Comparison of ENCODE assay signal across 2 cellular contexts in the genomic region with DNA sequence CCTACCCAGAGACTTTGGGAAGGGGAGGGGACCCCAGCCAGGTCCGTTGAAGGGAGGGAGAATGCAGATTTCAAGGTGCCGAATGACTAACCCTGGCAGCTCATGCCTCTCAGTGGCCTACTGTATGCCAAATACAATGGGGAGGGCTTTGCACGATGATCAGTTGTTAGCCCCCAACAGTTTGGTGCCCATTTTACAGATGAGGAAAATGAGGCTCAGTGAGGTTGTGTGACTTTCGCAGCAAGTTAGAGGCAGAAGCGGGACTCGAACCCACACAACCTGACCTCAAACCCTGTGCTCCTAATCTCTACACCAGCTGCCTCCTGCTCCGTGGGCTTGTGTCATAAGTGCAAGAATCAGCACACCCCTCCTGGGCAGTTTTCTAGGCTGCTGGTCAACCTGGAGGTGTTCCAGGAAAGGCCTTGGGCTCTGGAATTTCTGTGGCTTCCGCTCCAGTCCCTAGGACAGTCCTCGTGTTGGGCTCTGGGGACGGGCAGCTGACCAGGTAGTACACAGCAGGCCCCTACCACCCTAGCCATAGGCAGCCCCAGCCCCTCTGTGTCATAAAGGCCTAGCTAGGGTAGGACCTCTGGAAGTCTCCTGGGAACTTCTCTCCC.
TF ChIP-seq lines count a peak whose summit lies in the region.

No MANE protein-coding gene starts in this region.

TF ChIP-seq in GM23338, 12 proteins besides CTCF, POLR2A, EP300 and RAD21 (continues in another document):
- TF ChIP-seq EZH2 (IDR thresholded peaks at IDR 0.05; ENCODE audit: low read depth, unreplicated experiment) (no peak), EZH2phosphoT487 (IDR thresholded peaks at IDR 0.05; ENCODE audit: unreplicated experiment) (no peak), JUNB (IDR thresholded peaks at IDR 0.05; ENCODE audit: unreplicated experiment) (no peak), ZNF114 (CRISPR knock-in tag; IDR thresholded peaks at IDR 0.05) (no peak), STAT1 (IDR thresholded peaks at IDR 0.05; ENCODE audit: unreplicated experiment) (no peak), NANOG (IDR thresholded peaks at IDR 0.05; ENCODE audit: borderline replicate concordance) (no peak), CREB1 (CRISPR knock-in tag; IDR thresholded peaks at IDR 0.05; ENCODE audit: low read depth) (no peak), ZNF331 (CRISPR knock-in tag; IDR thresholded peaks at IDR 0.05; ENCODE audit: low read depth) (no peak)
- TF ChIP-seq, protein P1, sequence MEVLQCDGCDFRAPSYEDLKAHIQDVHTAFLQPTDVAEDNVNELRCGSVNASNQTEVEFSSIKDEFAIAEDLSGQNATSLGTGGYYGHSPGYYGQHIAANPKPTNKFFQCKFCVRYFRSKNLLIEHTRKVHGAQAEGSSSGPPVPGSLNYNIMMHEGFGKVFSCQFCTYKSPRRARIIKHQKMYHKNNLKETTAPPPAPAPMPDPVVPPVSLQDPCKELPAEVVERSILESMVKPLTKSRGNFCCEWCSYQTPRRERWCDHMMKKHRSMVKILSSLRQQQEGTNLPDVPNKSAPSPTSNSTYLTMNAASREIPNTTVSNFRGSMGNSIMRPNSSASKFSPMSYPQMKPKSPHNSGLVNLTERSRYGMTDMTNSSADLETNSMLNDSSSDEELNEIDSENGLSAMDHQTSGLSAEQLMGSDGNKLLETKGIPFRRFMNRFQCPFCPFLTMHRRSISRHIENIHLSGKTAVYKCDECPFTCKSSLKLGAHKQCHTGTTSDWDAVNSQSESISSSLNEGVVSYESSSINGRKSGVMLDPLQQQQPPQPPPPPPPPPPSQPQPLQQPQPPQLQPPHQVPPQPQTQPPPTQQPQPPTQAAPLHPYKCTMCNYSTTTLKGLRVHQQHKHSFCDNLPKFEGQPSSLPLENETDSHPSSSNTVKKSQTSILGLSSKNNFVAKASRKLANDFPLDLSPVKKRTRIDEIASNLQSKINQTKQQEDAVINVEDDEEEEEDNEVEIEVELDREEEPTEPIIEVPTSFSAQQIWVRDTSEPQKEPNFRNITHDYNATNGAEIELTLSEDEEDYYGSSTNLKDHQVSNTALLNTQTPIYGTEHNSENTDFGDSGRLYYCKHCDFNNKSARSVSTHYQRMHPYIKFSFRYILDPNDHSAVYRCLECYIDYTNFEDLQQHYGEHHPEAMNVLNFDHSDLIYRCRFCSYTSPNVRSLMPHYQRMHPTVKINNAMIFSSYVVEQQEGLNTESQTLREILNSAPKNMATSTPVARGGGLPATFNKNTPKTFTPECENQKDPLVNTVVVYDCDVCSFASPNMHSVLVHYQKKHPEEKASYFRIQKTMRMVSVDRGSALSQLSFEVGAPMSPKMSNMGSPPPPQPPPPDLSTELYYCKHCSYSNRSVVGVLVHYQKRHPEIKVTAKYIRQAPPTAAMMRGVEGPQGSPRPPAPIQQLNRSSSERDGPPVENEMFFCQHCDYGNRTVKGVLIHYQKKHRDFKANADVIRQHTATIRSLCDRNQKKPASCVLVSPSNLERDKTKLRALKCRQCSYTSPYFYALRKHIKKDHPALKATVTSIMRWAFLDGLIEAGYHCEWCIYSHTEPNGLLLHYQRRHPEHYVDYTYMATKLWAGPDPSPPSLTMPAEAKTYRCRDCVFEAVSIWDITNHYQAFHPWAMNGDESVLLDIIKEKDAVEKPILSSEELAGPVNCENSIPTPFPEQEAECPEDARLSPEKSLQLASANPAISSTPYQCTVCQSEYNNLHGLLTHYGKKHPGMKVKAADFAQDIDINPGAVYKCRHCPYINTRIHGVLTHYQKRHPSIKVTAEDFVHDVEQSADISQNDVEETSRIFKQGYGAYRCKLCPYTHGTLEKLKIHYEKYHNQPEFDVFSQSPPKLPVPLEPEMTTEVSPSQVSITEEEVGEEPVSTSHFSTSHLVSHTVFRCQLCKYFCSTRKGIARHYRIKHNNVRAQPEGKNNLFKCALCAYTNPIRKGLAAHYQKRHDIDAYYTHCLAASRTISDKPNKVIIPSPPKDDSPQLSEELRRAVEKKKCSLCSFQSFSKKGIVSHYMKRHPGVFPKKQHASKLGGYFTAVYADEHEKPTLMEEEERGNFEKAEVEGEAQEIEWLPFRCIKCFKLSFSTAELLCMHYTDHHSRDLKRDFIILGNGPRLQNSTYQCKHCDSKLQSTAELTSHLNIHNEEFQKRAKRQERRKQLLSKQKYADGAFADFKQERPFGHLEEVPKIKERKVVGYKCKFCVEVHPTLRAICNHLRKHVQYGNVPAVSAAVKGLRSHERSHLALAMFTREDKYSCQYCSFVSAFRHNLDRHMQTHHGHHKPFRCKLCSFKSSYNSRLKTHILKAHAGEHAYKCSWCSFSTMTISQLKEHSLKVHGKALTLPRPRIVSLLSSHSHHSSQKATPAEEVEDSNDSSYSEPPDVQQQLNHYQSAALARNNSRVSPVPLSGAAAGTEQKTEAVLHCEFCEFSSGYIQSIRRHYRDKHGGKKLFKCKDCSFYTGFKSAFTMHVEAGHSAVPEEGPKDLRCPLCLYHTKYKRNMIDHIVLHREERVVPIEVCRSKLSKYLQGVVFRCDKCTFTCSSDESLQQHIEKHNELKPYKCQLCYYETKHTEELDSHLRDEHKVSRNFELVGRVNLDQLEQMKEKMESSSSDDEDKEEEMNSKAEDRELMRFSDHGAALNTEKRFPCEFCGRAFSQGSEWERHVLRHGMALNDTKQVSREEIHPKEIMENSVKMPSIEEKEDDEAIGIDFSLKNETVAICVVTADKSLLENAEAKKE (CRISPR knock-in tag; IDR thresholded peaks at IDR 0.05): no peak
- TF ChIP-seq, protein P2, sequence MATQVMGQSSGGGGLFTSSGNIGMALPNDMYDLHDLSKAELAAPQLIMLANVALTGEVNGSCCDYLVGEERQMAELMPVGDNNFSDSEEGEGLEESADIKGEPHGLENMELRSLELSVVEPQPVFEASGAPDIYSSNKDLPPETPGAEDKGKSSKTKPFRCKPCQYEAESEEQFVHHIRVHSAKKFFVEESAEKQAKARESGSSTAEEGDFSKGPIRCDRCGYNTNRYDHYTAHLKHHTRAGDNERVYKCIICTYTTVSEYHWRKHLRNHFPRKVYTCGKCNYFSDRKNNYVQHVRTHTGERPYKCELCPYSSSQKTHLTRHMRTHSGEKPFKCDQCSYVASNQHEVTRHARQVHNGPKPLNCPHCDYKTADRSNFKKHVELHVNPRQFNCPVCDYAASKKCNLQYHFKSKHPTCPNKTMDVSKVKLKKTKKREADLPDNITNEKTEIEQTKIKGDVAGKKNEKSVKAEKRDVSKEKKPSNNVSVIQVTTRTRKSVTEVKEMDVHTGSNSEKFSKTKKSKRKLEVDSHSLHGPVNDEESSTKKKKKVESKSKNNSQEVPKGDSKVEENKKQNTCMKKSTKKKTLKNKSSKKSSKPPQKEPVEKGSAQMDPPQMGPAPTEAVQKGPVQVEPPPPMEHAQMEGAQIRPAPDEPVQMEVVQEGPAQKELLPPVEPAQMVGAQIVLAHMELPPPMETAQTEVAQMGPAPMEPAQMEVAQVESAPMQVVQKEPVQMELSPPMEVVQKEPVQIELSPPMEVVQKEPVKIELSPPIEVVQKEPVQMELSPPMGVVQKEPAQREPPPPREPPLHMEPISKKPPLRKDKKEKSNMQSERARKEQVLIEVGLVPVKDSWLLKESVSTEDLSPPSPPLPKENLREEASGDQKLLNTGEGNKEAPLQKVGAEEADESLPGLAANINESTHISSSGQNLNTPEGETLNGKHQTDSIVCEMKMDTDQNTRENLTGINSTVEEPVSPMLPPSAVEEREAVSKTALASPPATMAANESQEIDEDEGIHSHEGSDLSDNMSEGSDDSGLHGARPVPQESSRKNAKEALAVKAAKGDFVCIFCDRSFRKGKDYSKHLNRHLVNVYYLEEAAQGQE (IDR thresholded peaks at IDR 0.05; ENCODE audit: unreplicated experiment): no peak

TF ChIP-seq in H1, 55 proteins besides CTCF, POLR2A, EP300 and RAD21:
- TF ChIP-seq SIX5 (IDR thresholded peaks at IDR 0.05; ENCODE audit: low read depth, low read length): no peak
- TF ChIP-seq JUND (IDR thresholded peaks at IDR 0.05; ENCODE audit: low read length): no peak
- no peak for TF ChIP-seq TEAD4 (IDR thresholded peaks at IDR 0.05; ENCODE audit: low read depth, low read length)
- TF ChIP-seq CHD1 (IDR thresholded peaks at IDR 0.05; ENCODE audit: low read depth, low read length): no peak
- TF ChIP-seq SP1 (IDR thresholded peaks at IDR 0.05; ENCODE audit: low read depth, low read length): no peak
- TF ChIP-seq BACH1 (IDR thresholded peaks at IDR 0.05; ENCODE audit: low read length): no peak
- TF ChIP-seq CBX8 (IDR thresholded peaks at IDR 0.05; ENCODE audit: borderline replicate concordance, low read depth, low read length): no peak
- TF ChIP-seq SP4 (IDR thresholded peaks at IDR 0.05; ENCODE audit: low read length): no peak
- TF ChIP-seq SUZ12 (IDR thresholded peaks at IDR 0.05; ENCODE audit: low read length): no peak
- no peak for TF ChIP-seq POU5F1 (IDR thresholded peaks at IDR 0.05; ENCODE audit: low read depth, low read length)
- no peak for TF ChIP-seq BCL11A (IDR thresholded peaks at IDR 0.05; ENCODE audit: low read depth in 2 of 2, low read length in 2 of 2)
- TF ChIP-seq JUN (IDR thresholded peaks at IDR 0.05; ENCODE audit: low read depth, low read length): no peak
